2 cellular contexts compared by ENCODE assay signal in genomic region chr1:167774710-167775109, GRCh38.
TF ChIP-seq lines count a peak whose summit lies in the region.

No MANE protein-coding gene starts in this region.

TF ChIP-seq in A549, 52 proteins besides CTCF, POLR2A, EP300 and RAD21:
- TF ChIP-seq HOXB13 (CRISPR knock-in tag; IDR thresholded peaks at IDR 0.05; ENCODE audit: low read depth), result no peak
- no peak for TF ChIP-seq JUN (IDR thresholded peaks at IDR 0.05)
- TF ChIP-seq BCL3 (IDR thresholded peaks at IDR 0.05), result no peak
- no peak for TF ChIP-seq CEBPB (IDR thresholded peaks at IDR 0.05)
- TF ChIP-seq ELK1 (IDR thresholded peaks at IDR 0.05; ENCODE audit: low read depth, low read length), result no peak
- TF ChIP-seq NPAS2 (CRISPR knock-in tag; IDR thresholded peaks at IDR 0.05; ENCODE audit: borderline replicate concordance), result no peak
- no peak for TF ChIP-seq NR3C1 (IDR thresholded peaks at IDR 0.05)
- no peak for TF ChIP-seq BHLHE40 (IDR thresholded peaks at IDR 0.05; ENCODE audit: low read depth, low read length)
- TF ChIP-seq ZFP36 (IDR thresholded peaks at IDR 0.05; ENCODE audit: borderline replicate concordance, partially characterized antibody), result no peak
- TF ChIP-seq EHMT2 (IDR thresholded peaks at IDR 0.05; ENCODE audit: low read depth), result no peak
- no peak for TF ChIP-seq TP53 (CRISPR knock-in tag; IDR thresholded peaks at IDR 0.05)

TF ChIP-seq in IMR-90, 13 proteins besides CTCF, POLR2A, EP300 and RAD21:
- TF ChIP-seq CHD1 (IDR thresholded peaks at IDR 0.05; ENCODE audit: low read depth, low read length) (no peak), MAFK (IDR thresholded peaks at IDR 0.05; ENCODE audit: low read depth, low read length) (no peak), BHLHE40 (IDR thresholded peaks at IDR 0.05; ENCODE audit: low read depth, low read length) (no peak)
